24 cellular contexts compared by ENCODE assay signal in the genomic region with DNA sequence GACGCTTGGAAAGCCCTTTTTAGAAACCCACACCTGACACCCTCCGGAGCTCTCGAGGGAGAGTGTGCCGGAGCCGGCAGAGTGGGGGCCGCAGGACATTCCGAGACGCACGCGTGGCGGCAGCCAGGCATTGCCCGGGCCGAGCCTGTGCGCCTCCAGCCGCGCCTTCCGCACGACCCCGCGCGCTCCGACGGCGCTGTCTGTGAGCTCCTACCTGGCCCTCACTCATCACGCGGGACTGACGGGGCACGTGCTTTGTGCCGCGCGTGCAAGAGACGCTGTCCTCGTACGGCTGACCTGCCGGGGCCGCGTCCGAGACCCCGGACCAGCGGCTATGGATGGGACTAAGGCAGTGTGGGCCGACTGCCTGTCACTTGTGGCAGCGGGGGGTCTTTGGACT. TPM values are rescaled to one million over a fixed set of nuclear protein-coding genes. Genes with fewer than 3 reads are reported as not detected.
A peak's percentile ranks its signal among the peaks of the same experiment; 100 is the strongest.
DNase-seq lines count a peak whose midpoint lies in the region; ATAC-seq, FAIRE-seq and TF ChIP-seq lines count a peak whose summit lies in the region.
"Had no signal": no experiment of that assay in that cellular context is flagged by ENCODE, and none has a peak within 500 bp of the region (broad histone marks: within the 10 kb centered on the region; RNA-seq: fewer than 3 reads in every experiment).

No MANE protein-coding gene starts in this region.

- H3K9me3 ChIP-seq in K562 (replicated peaks; ENCODE audit: control insufficient read depth, insufficient read depth, low read depth, low read length) (no peaks in the 10 kb centered on the region), kidney (ENCODE audit: control insufficient read depth in 1 of 2, low read length in 2 of 2) (no peaks in the 10 kb centered on the region), upper lobe of right lung (no peaks in the 10 kb centered on the region)
- H3K9me3 ChIP-seq: Caco-2 had no signal

- H3K4me1 ChIP-seq in K562 (replicated peaks in 1 of 2; ENCODE audit: control insufficient read depth in 2 of 2, insufficient read depth in 2 of 2, low read length in 2 of 2): peaks cover 0 to 9% of the 10 kb centered on the region in 2 experiments; a peak in 1 of 5 replicates
- H3K4me1 ChIP-seq in kidney (ENCODE audit: control insufficient read depth in 1 of 2, insufficient read depth in 1 of 2, low read depth in 1 of 2, low read length in 2 of 2): peaks cover 0 to 8% of the 10 kb centered on the region in 2 donors
- H3K4me1 ChIP-seq in upper lobe of right lung: peaks cover 10% of the 10 kb centered on the region
- H3K4me1 ChIP-seq: Caco-2 had no signal

- no peak for ATAC-seq in Right ventricle myocardium inferior
- no peak for ATAC-seq in K562
- ATAC-seq in upper lobe of right lung: no peak
- ATAC-seq in GM21526 (IDR thresholded peaks at IDR 0.05; ENCODE audit: low FRiP score, unreplicated experiment): no peak
- ATAC-seq: CD8-positive, alpha-beta T cell; GM12878; GM23338; HCT116 had no signal

- no peak for TF ChIP-seq RAD21 in K562 (CRISPR knock-in tag; conservative IDR thresholded peaks at IDR 0.05 in 1 of 2, IDR thresholded peaks at IDR 0.05 in 1 of 2)

- no peaks in the 10 kb centered on the region for H3K36me3 Mint-ChIP-seq in CD14-positive monocyte
- no peaks in the 10 kb centered on the region for H3K36me3 Mint-ChIP-seq in activated naive CD4-positive, alpha-beta T cell treated with anti-CD3 and anti-CD28 coated beads, Interleukin-2, amount 10 ng/mL, durations not matched to agents 7 days and 5 days
- H3K36me3 Mint-ChIP-seq: CD4-positive, CD25-positive, alpha-beta regulatory T cell; CD8-positive, alpha-beta T cell had no signal

- POLR2A ChIA-PET in K562 (lab: Yijun Ruan, JAX): interaction anchor here (0.6 to 0.9 kb wide), 3 partner anchors 9 to 253 kb away, joined by 3 read pairs; no protein-coding TSS in a partner anchor

- no peak overlapping the region for H3K4me2 ChIP-seq in K562 (ENCODE audit: insufficient read depth, low read length)
- H3K4me2 ChIP-seq: GM23338 had no signal

- no peak overlapping the region for H3K27ac Mint-ChIP-seq in CD14-positive monocyte
- no peak overlapping the region for H3K27ac Mint-ChIP-seq in activated naive CD4-positive, alpha-beta T cell treated with anti-CD3 and anti-CD28 coated beads, Interleukin-2, amount 10 ng/mL, durations not matched to agents 7 days and 5 days
- H3K27ac Mint-ChIP-seq: B cell, H9 had no signal

- TF ChIP-seq EP300 in K562 (IDR thresholded peaks at IDR 0.05; ENCODE audit: low read length): no peak

- no peaks in the 10 kb centered on the region for H3K36me3 ChIP-seq in K562 (ENCODE audit: control insufficient read depth, insufficient read depth, low read length)
- H3K36me3 ChIP-seq in kidney (ENCODE audit: control insufficient read depth in 1 of 2, insufficient read depth in 2 of 2, low read length in 2 of 2): no peaks in the 10 kb centered on the region
- H3K36me3 ChIP-seq in upper lobe of right lung: no peaks in the 10 kb centered on the region

- peaks cover 5% of the 10 kb centered on the region; the same call in 1 of the 2 replicates for H4K20me1 ChIP-seq in K562 (replicated peaks; ENCODE audit: control insufficient read depth, insufficient read depth, low read length)

- H3K4me3 ChIP-seq in K562 (no peak overlapping the region), kidney (ENCODE audit: low read length in 2 of 2) (no peak overlapping the region), upper lobe of right lung (no peak overlapping the region)
- H3K4me3 ChIP-seq: GM12878, GM23338 had no signal

- intact Hi-C loops in Right ventricle myocardium inferior (cut with DNase I): no loop called here
- intact Hi-C loops in cardiac septum (cut with DNase I): no loop called here
- intact Hi-C loops in K562 (cut with micrococcal nuclease): no loop called here
- intact Hi-C loops in kidney (cut with DNase I): no loop called here
- intact Hi-C loops in upper lobe of right lung (cut with DNase I): no loop called here
- intact Hi-C loops in CD14-positive monocyte (cut with micrococcal nuclease): no loop called here

- TF ChIP-seq CTCF in K562 (IDR thresholded peaks at IDR 0.05 in 2 of 3, conservative IDR thresholded peaks at IDR 0.05 in 1 of 3; ENCODE audit: insufficient read depth in 2 of 3, low read depth in 1 of 3, low read length in 3 of 3) (no peak), kidney (IDR thresholded peaks at IDR 0.05; ENCODE audit: borderline replicate concordance, extremely low read depth, insufficient read depth) (no peak), upper lobe of right lung (IDR thresholded peaks at IDR 0.05) (no peak), CD14-positive monocyte (IDR thresholded peaks at IDR 0.05) (no peak)

- H2AFZ ChIP-seq in K562 (ENCODE audit: low read depth, low read length): no peak overlapping the region
- H2AFZ ChIP-seq: GM23338 had no signal

- H3K9ac ChIP-seq in K562 (ENCODE audit: insufficient read depth in 1 of 2, low read depth in 2 of 2, low read length in 2 of 2) (no peak overlapping the region), kidney (ENCODE audit: low read length in 2 of 2) (no peak overlapping the region)

- FAIRE-seq in K562 (lab: Jason Lieb, UNC) (no peak), kidney (lab: Jason Lieb, UNC) (no peak)
- FAIRE-seq: A204.1, GM12878, GM19239 had no signal

- H3K79me2 ChIP-seq in K562 (ENCODE audit: control insufficient read depth, insufficient read depth, low read length): no peaks in the 10 kb centered on the region

- no TSS peak for BruUV-seq in K562 (replicated peaks; lab: Mats Ljungman, UMichigan)

- DNase-seq in Right ventricle myocardium inferior (ENCODE audit: missing footprints): peak; percentile 61
- no peak for DNase-seq in cardiac septum (ENCODE audit: low spot score)
- DNase-seq in K562 (ENCODE audit: extremely low read depth in 1 of 4, low spot score in 3 of 4): no peak
- DNase-seq in kidney: peak; percentile 72
- no peak for DNase-seq in upper lobe of right lung
- DNase-seq in CD14-positive monocyte (ENCODE audit: low spot score): no peak
- DNase-seq in activated naive CD4-positive, alpha-beta T cell treated with anti-CD3 and anti-CD28 coated beads, Interleukin-2, amount 10 ng/mL, durations not matched to agents 7 days and 5 days: no peak
- DNase-seq: C1 segment of cervical spinal cord; Caco-2; CD4-positive, CD25-positive, alpha-beta regulatory T cell; CD8-positive, alpha-beta T cell; DMS153; DND-41; GDM1; H9 had no signal

- TF ChIP-seq POLR2A in K562 (conservative IDR thresholded peaks at IDR 0.05): no peak

- H3K27ac ChIP-seq in K562 (ENCODE audit: extremely low read depth, low read depth, low read length): no peak overlapping the region
- H3K27ac ChIP-seq in kidney (ENCODE audit: low read depth in 2 of 2, low read length in 2 of 2): no peak overlapping the region
- no peak overlapping the region for H3K27ac ChIP-seq in upper lobe of right lung
- H3K27ac ChIP-seq: 22Rv1 had no signal

- no peaks in the 10 kb centered on the region for H3K9me1 ChIP-seq in K562 (ENCODE audit: control insufficient read depth, insufficient read depth, low read length)

- peaks cover 10% of the 10 kb centered on the region for H3K4me1 Mint-ChIP-seq in CD14-positive monocyte
- peaks cover 13% of the 10 kb centered on the region for H3K4me1 Mint-ChIP-seq in activated naive CD4-positive, alpha-beta T cell treated with anti-CD3 and anti-CD28 coated beads, Interleukin-2, amount 10 ng/mL, durations not matched to agents 7 days and 5 days
- H3K4me1 Mint-ChIP-seq: B cell had no signal

- in situ Hi-C loops in K562 (cut with MboI): no loop called here

- H3K9me3 Mint-ChIP-seq in CD14-positive monocyte: peaks cover 0 to 5% (median 0%) of the 10 kb centered on the region in 7 donors
- H3K9me3 Mint-ChIP-seq in activated naive CD4-positive, alpha-beta T cell treated with anti-CD3 and anti-CD28 coated beads, Interleukin-2, amount 10 ng/mL, durations not matched to agents 7 days and 5 days: no peaks in the 10 kb centered on the region
- H3K9me3 Mint-ChIP-seq: CD8-positive, alpha-beta T cell; GM23338; H9 had no signal

- no peak overlapping the region for H3K4me3 Mint-ChIP-seq in CD14-positive monocyte
- H3K4me3 Mint-ChIP-seq in activated naive CD4-positive, alpha-beta T cell treated with anti-CD3 and anti-CD28 coated beads, Interleukin-2, amount 10 ng/mL, durations not matched to agents 7 days and 5 days: no peak overlapping the region
- H3K4me3 Mint-ChIP-seq: B cell, GM23338, H9 had no signal

- CTCF ChIA-PET in K562 (lab: Yijun Ruan, JAX; ENCODE audit: low intra/inter-chr PET ratio): no interaction called here
- CTCF ChIA-PET in activated naive CD4-positive, alpha-beta T cell treated with anti-CD3 and anti-CD28 coated beads, Interleukin-2, amount 10 ng/mL, durations not matched to agents 7 days and 5 days (lab: Charles Lee): no interaction called here

- WGBS in K562 (ENCODE audit: insufficient coverage, low coverage, missing lambda C conversion rate): 2% methylated on average over 41 of the region's 42 CpGs

- peaks cover 43 to 57% (median 44%) of the 10 kb centered on the region in 3 donors for H3K27me3 Mint-ChIP-seq in CD14-positive monocyte (ENCODE audit: low read depth in 3 of 3)
- H3K27me3 Mint-ChIP-seq in activated naive CD4-positive, alpha-beta T cell treated with anti-CD3 and anti-CD28 coated beads, Interleukin-2, amount 10 ng/mL, durations not matched to agents 7 days and 5 days: peaks cover 56% of the 10 kb centered on the region

- H3K27me3 ChIP-seq in K562 (ENCODE audit: control insufficient read depth in 2 of 2, insufficient read depth in 2 of 2, low read length in 2 of 2) (peaks cover 41 to 94% of the 10 kb centered on the region in 2 experiments), upper lobe of right lung (peaks cover 14% of the 10 kb centered on the region)

RNA-seq across cellular contexts. Expression of a gene that starts 5.2 kb away (rescaled TPM):
- total RNA-seq in Right ventricle myocardium inferior (not detected), cardiac septum (not detected), K562 (2014; rRNA removed) (not detected in 2 replicates), K562 (2014; rRNA removed; fragmentation: Illumina TruSeq; extraction: Trizol) (not detected in 2 replicates), K562 (2015; rRNA removed; fragmentation: Illumina TruSeq; extraction: Trizol) (not detected in 2 replicates), K562 (2021) (not detected in 2 replicates), kidney (20.7 TPM), upper lobe of right lung (1.6 TPM)
- total RNA-seq in K562 (2011; cell fraction: chromatin; rRNA removed; ENCODE audit: low replicate concordance): not detected in 2 replicates
- total RNA-seq in K562 (2011; cell fraction: nucleolus; rRNA removed): not detected in 2 replicates
- total RNA-seq in K562 (2011; cell fraction: nucleoplasm; rRNA removed): not detected in 2 replicates
- polyA plus RNA-seq in K562 (2011; rRNA removed) (not detected in 2 replicates), K562 (2014; fragmentation: Illumina TruSeq; extraction: Trizol) (not detected in 2 replicates), K562 (2014; fragmentation: Nextera tagmentation; extraction: Ambion mirVana) (not detected), K562 (2014; rRNA removed) (not detected in 2 replicates), kidney (ENCODE audit: insufficient read depth, low read depth, low replicate concordance) (4.8 TPM), CD14-positive monocyte (not detected)
- polyA plus RNA-seq in K562 (2011; cell fraction: cytosol; rRNA removed): not detected in 2 replicates
- polyA plus RNA-seq in K562 (2011; cell fraction: nucleus; rRNA removed): not detected in 2 replicates
- 0.21 TPM in 1 of 2 replicates, not detected in the other for polyA plus RNA-seq in K562 (2012)
- not detected in 2 replicates for polyA minus RNA-seq in K562 (2011; rRNA and poly(A)+ RNA removed)
- not detected in 2 replicates for polyA minus RNA-seq in K562 (2011; cell fraction: cytosol; rRNA and poly(A)+ RNA removed)
- not detected in 2 replicates for polyA minus RNA-seq in K562 (2011; cell fraction: nucleus; rRNA and poly(A)+ RNA removed)
- total RNA-seq: CD8-positive, alpha-beta T cell; GM12878 had no signal
- polyA plus RNA-seq: AG04450 had no signal

Comparison
In these comparisons a context has a peak if more than half of its experiments do, and no peak if none do; other contexts are left out.
1. DNase-seq: peak in Right ventricle myocardium inferior (single experiment) and kidney (single experiment); none in cardiac septum (single experiment), K562 (0 of 4), upper lobe of right lung (single experiment), CD14-positive monocyte (single experiment) and activated naive CD4-positive, alpha-beta T cell treated with anti-CD3 and anti-CD28 coated beads, Interleukin-2, amount 10 ng/mL, durations not matched to agents 7 days and 5 days (single experiment).